ENCODE assay signal across 8 cellular contexts in the genomic region with DNA sequence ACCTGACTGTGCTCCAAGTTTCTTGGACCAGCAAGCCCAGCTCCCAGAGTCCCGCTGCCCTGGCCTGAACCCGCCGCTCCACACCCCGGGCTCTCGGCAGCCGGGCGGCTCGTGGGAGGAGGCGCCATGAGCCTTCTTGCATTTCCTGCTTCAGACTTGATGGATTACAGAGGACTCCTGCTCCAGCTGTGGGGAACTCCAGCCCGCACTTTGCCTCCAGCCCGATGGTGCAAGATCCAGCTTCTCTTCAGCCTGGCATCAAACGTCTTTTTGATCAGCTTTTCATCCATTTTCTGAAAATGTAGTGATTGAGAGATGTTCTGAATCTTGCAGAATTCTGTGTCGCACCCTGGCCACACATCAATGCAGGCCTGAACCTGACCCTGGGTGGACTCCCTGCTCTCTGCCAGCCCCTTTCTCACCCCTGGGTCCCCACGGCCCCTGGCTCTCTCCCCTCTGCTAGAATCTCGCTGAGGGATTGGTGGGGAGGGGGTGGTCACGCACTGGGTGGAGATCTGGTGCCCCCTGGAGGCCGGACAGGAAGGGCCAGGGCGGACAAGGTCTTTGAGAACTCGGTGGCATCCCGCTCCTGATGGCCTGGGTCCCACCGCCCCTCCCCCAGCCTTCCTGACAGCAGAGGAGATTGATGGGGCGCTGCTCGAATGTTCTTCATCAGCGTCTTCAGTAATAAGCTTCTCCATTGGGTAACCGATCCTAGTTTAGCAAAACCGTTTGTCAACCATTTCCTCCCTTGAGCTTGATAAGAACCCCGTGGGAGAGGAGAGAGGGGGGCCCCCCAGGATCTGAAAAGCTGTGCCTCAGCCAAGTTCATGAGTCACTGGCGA.
DNase-seq lines count a peak whose midpoint lies in the region; ATAC-seq lines count a peak whose summit lies in the region.

No MANE protein-coding gene starts in this region.

- peak overlapping the region; percentile 22 for H3K4me3 ChIP-seq in NT2/D1 (ENCODE audit: insufficient read length, low read depth)

- ATAC-seq in HG02798 (IDR thresholded peaks at IDR 0.05; ENCODE audit: poor library complexity, unreplicated experiment) (peak; percentile 40), GM19395 (IDR thresholded peaks at IDR 0.05; ENCODE audit: unreplicated experiment) (no peak)

- H3K27me3 ChIP-seq in NT2/D1 (ENCODE audit: insufficient read depth, insufficient read length) = peaks cover 23% of the 10 kb centered on the region

- peaks cover 15% of the 10 kb centered on the region for H3K4me1 ChIP-seq in NT2/D1 (ENCODE audit: insufficient read depth, insufficient read length)

- peak overlapping the region; percentile 43 for H3K9ac ChIP-seq in NT2/D1 (ENCODE audit: insufficient read length, low read depth)

- DNase-seq in CD1c-positive myeloid dendritic cell (ENCODE audit: extremely low spot score) = peak; percentile 86
- DNase-seq in NT2/D1 (ENCODE audit: low read depth, low spot score) = peak; percentile 71
- peak; percentile 69 for DNase-seq in activated T-cell treated with anti-CD3 and anti-CD28 coated beads for 1 hour (ENCODE audit: low read depth)
- peak; percentile 94 for DNase-seq in epidermal melanocyte (ENCODE audit: insufficient read length, low spot score)
- peak; percentile 55 for DNase-seq in middle frontal gyrus (ENCODE audit: extremely low spot score, low spot score)
- DNase-seq in stimulated activated CD8-positive, alpha-beta memory T cell treated with anti-CD3 and anti-CD28 coated beads, Interleukin-15, amount 100 ng/mL, for 4 hours (ENCODE audit: low read depth in 2 of 2) = peak; percentile 37 to 40

- H3K36me3 ChIP-seq in NT2/D1 (ENCODE audit: insufficient read depth, insufficient read length, low read length) = no peaks in the 10 kb centered on the region

- no peaks in the 10 kb centered on the region for H3K9me3 ChIP-seq in NT2/D1 (ENCODE audit: insufficient read depth, low read length)

Comparison
In these comparisons a context has a peak if more than half of its experiments do, and no peak if none do; other contexts are left out.
1. DNase-seq: peak in every context shown above with its lines; median percentile 94 in epidermal melanocyte; 86 in CD1c-positive myeloid dendritic cell; 71 in NT2/D1; 69 in activated T-cell treated with anti-CD3 and anti-CD28 coated beads for 1 hour; 55 in middle frontal gyrus; 38 in stimulated activated CD8-positive, alpha-beta memory T cell treated with anti-CD3 and anti-CD28 coated beads, Interleukin-15, amount 100 ng/mL, for 4 hours.